ENCODE assay signal across 21 cellular contexts in genomic region chr9:21155501-21155900, GRCh38. TPM values are rescaled to one million over a fixed set of nuclear protein-coding genes. Genes with fewer than 3 reads are reported as not detected.
DNase-seq lines count a peak whose midpoint lies in the region; TF ChIP-seq lines count a peak whose summit lies in the region.
"Had no signal": no experiment of that assay in that cellular context is flagged by ENCODE, and none has a peak within 500 bp of the region (broad histone marks: within the 10 kb centered on the region; RNA-seq: fewer than 3 reads in every experiment).

No MANE protein-coding gene starts in this region.

- H3K36me3 ChIP-seq in A673 (ENCODE audit: insufficient read depth, low read length, poor library complexity, severe bottlenecking) = no peaks in the 10 kb centered on the region
- no peaks in the 10 kb centered on the region for H3K36me3 ChIP-seq in hepatocyte (replicated peaks; ENCODE audit: insufficient read depth, low read depth)
- H3K36me3 ChIP-seq: SJCRH30 had no signal

- no peaks in the 10 kb centered on the region for H4K20me1 ChIP-seq in hepatocyte (ENCODE audit: insufficient read depth, poor library complexity, severe bottlenecking)

- peak; percentile 21 for DNase-seq in HCEC 1CT
- peak; percentile 7 for DNase-seq in astrocyte of the hippocampus (ENCODE audit: low read depth, low spot score)
- peak; percentile 6 for DNase-seq in fibroblast of pulmonary artery (ENCODE audit: low read depth)
- DNase-seq in stromal cell of bone marrow (ENCODE audit: low read depth) = peak; percentile 20
- no peak for DNase-seq in A673 (ENCODE audit: low spot score)
- DNase-seq in hepatocyte (ENCODE audit: low spot score) = no peak
- DNase-seq in activated naive CD4-positive, alpha-beta T cell (lab: John Stamatoyannopoulos, UW) = no peak
- DNase-seq: CD8-positive, alpha-beta T cell; DMS79 treated with DMSO at 0.1 percent for 48 hours; GF-D8; GOT3; Kasumi-1; NCI-H1417 treated with DMSO at 0.1 percent for 48 hours; NCI-H2029 treated with DMSO at 0.1 percent for 48 hours; NCI-H2171 treated with DMSO at 0.1 percent for 48 hours; NCI-H446 treated with DMSO at 0.1 percent for 48 hours; NCI-H748 treated with DMSO at 0.1 percent for 48 hours; SJCRH30 had no signal

- H3K4me2 ChIP-seq in hepatocyte = no peak overlapping the region

- H3K27ac ChIP-seq in A673 (ENCODE audit: low read depth, low read length, poor library complexity, severe bottlenecking) = no peak overlapping the region
- H3K27ac ChIP-seq in hepatocyte = no peak overlapping the region
- H3K27ac ChIP-seq: SJCRH30 had no signal

- no TSS peak for BruUV-seq in A673 (replicated peaks; lab: Mats Ljungman, UMichigan)

- H3K4me3 ChIP-seq in fibroblast of pulmonary artery (replicated peaks; ENCODE audit: low read depth, low read length) (no peak overlapping the region), A673 (ENCODE audit: low read depth, low read length, poor library complexity, severe bottlenecking) (no peak overlapping the region), hepatocyte (no peak overlapping the region)
- H3K4me3 ChIP-seq: SJCRH30 had no signal

- intact Hi-C loops in A673 (cut with micrococcal nuclease; ENCODE audit: unreplicated experiment) = no loop called here

- WGBS in hepatocyte (ENCODE audit: low lambda C conversion rate, missing lambda C conversion rate) = 84% methylated on average over 2 of the region's 2 CpGs

- H3K9me3 ChIP-seq in A673 (ENCODE audit: low read depth, low read length, poor library complexity, severe bottlenecking) (no peaks in the 10 kb centered on the region), hepatocyte (ENCODE audit: low read depth) (no peaks in the 10 kb centered on the region)
- H3K9me3 ChIP-seq: SJCRH30 had no signal

- peaks cover 5% of the 10 kb centered on the region for H3K4me1 ChIP-seq in A673 (ENCODE audit: insufficient read depth, low read length, poor library complexity, severe bottlenecking)
- no peaks in the 10 kb centered on the region for H3K4me1 ChIP-seq in hepatocyte (ENCODE audit: insufficient read depth)

- H3K27me3 ChIP-seq in A673 (replicated peaks; ENCODE audit: insufficient read depth, low read depth, low read length, poor library complexity) = no peaks in the 10 kb centered on the region
- no peaks in the 10 kb centered on the region for H3K27me3 ChIP-seq in hepatocyte
- H3K27me3 ChIP-seq: SJCRH30 had no signal

- POLR2A ChIA-PET in A673 (lab: Charles Lee; ENCODE audit: low non-redundant PET) = no interaction called here

- CTCF ChIA-PET in A673 (lab: Charles Lee) = interaction anchor here (0.7 kb wide), 1 partner anchor 138 kb away, joined by 5 read pairs; no protein-coding TSS in a partner anchor

- H2AFZ ChIP-seq in hepatocyte = no peak overlapping the region

- TF ChIP-seq CTCF in fibroblast of pulmonary artery (IDR thresholded peaks at IDR 0.05; ENCODE audit: low read length, missing control alignments) (no peak), A673 (conservative IDR thresholded peaks at IDR 0.05; ENCODE audit: low read depth, low read length) (no peak), hepatocyte (IDR thresholded peaks at IDR 0.05; ENCODE audit: poor library complexity) (no peak)

- no peaks in the 10 kb centered on the region for H3K79me2 ChIP-seq in hepatocyte

- H3K9me2 ChIP-seq in hepatocyte (replicated peaks; ENCODE audit: insufficient read depth) = no peaks in the 10 kb centered on the region

RNA-seq across cellular contexts. Expression of gene IFNA21, which starts 11.0 kb away (rescaled TPM):
- not detected in 2 replicates for total RNA-seq in A673 (2021)
- not detected in 2 replicates for total RNA-seq in hepatocyte
- polyA plus RNA-seq in hepatocyte = not detected in 2 replicates
- total RNA-seq: CD8-positive, alpha-beta T cell; HT-29; SJCRH30 had no signal
- polyA plus RNA-seq: BJ, IgD-negative memory B cell had no signal

RNA-seq across cellular contexts. Expression of gene IFNW1, which starts 13.9 kb away (rescaled TPM):
- total RNA-seq in A673 (2021) (not detected in 2 replicates), hepatocyte (not detected in 2 replicates)
- not detected in 2 replicates for polyA plus RNA-seq in hepatocyte
- total RNA-seq: CD8-positive, alpha-beta T cell; HT-29; SJCRH30 had no signal
- polyA plus RNA-seq: BJ, IgD-negative memory B cell had no signal

RNA-seq across cellular contexts. Expression of gene IFNA4, which starts 31.9 kb away (rescaled TPM):
- total RNA-seq in A673 (2021) = not detected in 2 replicates
- total RNA-seq in hepatocyte = not detected in 2 replicates
- not detected in 2 replicates for polyA plus RNA-seq in hepatocyte
- total RNA-seq: CD8-positive, alpha-beta T cell; HT-29; SJCRH30 had no signal
- polyA plus RNA-seq: BJ, IgD-negative memory B cell had no signal

RNA-seq across cellular contexts. Expression of gene IFNA7, which starts 46.5 kb away (rescaled TPM):
- total RNA-seq in A673 (2021) (not detected in 2 replicates), hepatocyte (not detected in 2 replicates)
- polyA plus RNA-seq in hepatocyte = not detected in 2 replicates
- total RNA-seq: CD8-positive, alpha-beta T cell; HT-29; SJCRH30 had no signal
- polyA plus RNA-seq: BJ, IgD-negative memory B cell had no signal

RNA-seq across cellular contexts. Expression of gene IFNA10, which starts 51.4 kb away (rescaled TPM):
- not detected in 2 replicates for total RNA-seq in A673 (2021)
- total RNA-seq in hepatocyte = not detected in 2 replicates
- not detected in 2 replicates for polyA plus RNA-seq in hepatocyte
- total RNA-seq: CD8-positive, alpha-beta T cell; HT-29; SJCRH30 had no signal
- polyA plus RNA-seq: BJ, IgD-negative memory B cell had no signal

Comparison
In these comparisons a context has a peak if more than half of its experiments do, and no peak if none do; other contexts are left out.
1. DNase-seq: peak in HCEC 1CT (single experiment), astrocyte of the hippocampus (single experiment), fibroblast of pulmonary artery (single experiment) and stromal cell of bone marrow (single experiment); none in A673 (single experiment), hepatocyte (single experiment) and activated naive CD4-positive, alpha-beta T cell (0 of 4).